In genomic region chr19:38650911-38651584, GRCh38 we compare ENCODE assay signal across 8 cellular contexts. TPM values are rescaled to one million over a fixed set of nuclear protein-coding genes. Genes with fewer than 3 reads are reported as not detected.
DNase-seq lines count a peak whose midpoint lies in the region; ATAC-seq and TF ChIP-seq lines count a peak whose summit lies in the region.

No MANE protein-coding gene starts in this region.

- peaks cover 14% of the 10 kb centered on the region for H3K36me3 Mint-ChIP-seq in natural killer cell treated with Interleukin-12 subunit alpha and Interleukin-12 subunit beta and Interleukin-15 and Interleukin-18, amount 100 ng/mL, for 72 hours

- H3K27me3 Mint-ChIP-seq in natural killer cell treated with Interleukin-12 subunit alpha and Interleukin-12 subunit beta and Interleukin-15 and Interleukin-18, amount 100 ng/mL, for 72 hours: no peaks in the 10 kb centered on the region

- H3K27me3 ChIP-seq in BJ (ENCODE audit: control insufficient read depth, insufficient read depth, low read length) (no peaks in the 10 kb centered on the region), dorsolateral prefrontal cortex (no peaks in the 10 kb centered on the region)

- H3K27ac ChIP-seq in dorsolateral prefrontal cortex: peak overlapping the region in 57 of 59 donors; percentile 13 to 97 (median 91)

- peak overlapping the region; percentile 100 for H3K4me3 Mint-ChIP-seq in natural killer cell treated with Interleukin-12 subunit alpha and Interleukin-12 subunit beta and Interleukin-15 and Interleukin-18, amount 100 ng/mL, for 72 hours

- in situ Hi-C loops in G401 (cut with HindIII; ENCODE audit: low sequenced_read_pairs): no loop called here

- H3K27ac Mint-ChIP-seq in natural killer cell treated with Interleukin-12 subunit alpha and Interleukin-12 subunit beta and Interleukin-15 and Interleukin-18, amount 100 ng/mL, for 72 hours: peak overlapping the region; percentile 93 to 95

- no peak for DNase-seq in BJ (ENCODE audit: low read depth)
- peak; percentile 61 for DNase-seq in NOMO-1 treated with DMSO at 0.1 percent for 48 hours (lab: John Stamatoyannopoulos, UW; ENCODE audit: unreplicated experiment)
- DNase-seq in dorsolateral prefrontal cortex: no peak
- DNase-seq in natural killer cell treated with Interleukin-12 subunit alpha and Interleukin-12 subunit beta and Interleukin-15 and Interleukin-18, amount 100 ng/mL, for 72 hours (ENCODE audit: low spot score): no peak
- DNase-seq in NCI-H1105 treated with DMSO at 0.1 percent for 48 hours (lab: John Stamatoyannopoulos, UW): no peak
- DNase-seq in stimulated activated naive CD4-positive, alpha-beta T cell (lab: John Stamatoyannopoulos, UW): no peak
- DNase-seq in stimulated activated naive CD8-positive, alpha-beta T cell treated with anti-CD3 and anti-CD28 coated beads, Interleukin-15, Interleukin-2, amounts not matched to agents 100 U/mL and 50 U/mL, for 24 hours: no peak
- DNase-seq in G401 (ENCODE audit: low spot score): no peak

- ATAC-seq in natural killer cell treated with Interleukin-12 subunit alpha and Interleukin-12 subunit beta and Interleukin-15 and Interleukin-18, amount 100 ng/mL, for 72 hours: no peak
- ATAC-seq in stimulated activated naive CD8-positive, alpha-beta T cell treated with anti-CD3 and anti-CD28 coated beads, Interleukin-15, Interleukin-2, amounts not matched to agents 100 U/mL and 50 U/mL, for 24 hours: no peak

- POLR2A ChIA-PET in BJ (lab: Charles Lee): no interaction called here

- H3K9me3 Mint-ChIP-seq in natural killer cell treated with Interleukin-12 subunit alpha and Interleukin-12 subunit beta and Interleukin-15 and Interleukin-18, amount 100 ng/mL, for 72 hours: no peaks in the 10 kb centered on the region

- no peaks in the 10 kb centered on the region; the same call in 1 of the 2 replicates for H3K36me3 ChIP-seq in BJ (ENCODE audit: control insufficient read depth, insufficient read depth, low read length)

- H3K4me1 Mint-ChIP-seq in natural killer cell treated with Interleukin-12 subunit alpha and Interleukin-12 subunit beta and Interleukin-15 and Interleukin-18, amount 100 ng/mL, for 72 hours (ENCODE audit: low read depth in 2 of 2): peaks cover 73 to 80% of the 10 kb centered on the region in 2 donors

- TF ChIP-seq CTCF in BJ (IDR thresholded peaks at IDR 0.05; ENCODE audit: insufficient read depth, low read depth, low read length) (no peak), dorsolateral prefrontal cortex (IDR thresholded peaks at IDR 0.05 in 54 of 56, conservative IDR thresholded peaks at IDR 0.05 in 2 of 56; ENCODE audit: low read depth in 1 of 56, partially characterized antibody in 56 of 56) (peak in 1 of 56 donors; percentile 7)

- intact Hi-C loops in dorsolateral prefrontal cortex (cut with DNase I): no loop called here

- CTCF ChIA-PET in BJ (lab: Yijun Ruan, JAX): interaction anchor here (0.7 to 1.4 kb wide), 2 partner anchors 60 to 119 kb away, joined by 3 to 6 read pairs; no protein-coding TSS in a partner anchor

- H3K4me3 ChIP-seq in BJ (ENCODE audit: low read depth, low read length) (peak overlapping the region; percentile 100), dorsolateral prefrontal cortex (peak overlapping the region in 53 of 59 donors; percentile 7 to 96 (median 89))

RNA-seq across cellular contexts. Expression of gene ACTN4, which starts 3.6 kb away (rescaled TPM):
- polyA plus RNA-seq in BJ (2011; rRNA removed): 592 and 970 TPM in 2 replicates
- polyA minus RNA-seq in BJ (2011; rRNA and poly(A)+ RNA removed): 439 and 477 TPM in 2 replicates
- total RNA-seq in dorsolateral prefrontal cortex: 100 to 1,000 TPM; 271 to 539 (median 377) TPM
- 100 to 1,000 TPM; 342 to 574 TPM for total RNA-seq in natural killer cell treated with Interleukin-12 subunit alpha and Interleukin-12 subunit beta and Interleukin-15 and Interleukin-18, amount 100 ng/mL, for 72 hours
- 173 and 182 TPM in 2 replicates for total RNA-seq in G401 (2014; rRNA removed; shearing (Covaris generic))

RNA-seq across cellular contexts. Expression of gene EIF3K, which starts 32.1 kb away (rescaled TPM):
- polyA plus RNA-seq in BJ (2011; rRNA removed): 230 and 357 TPM in 2 replicates
- 285 and 376 TPM in 2 replicates for polyA minus RNA-seq in BJ (2011; rRNA and poly(A)+ RNA removed)
- 100 to 1,000 TPM; 165 to 292 (median 241) TPM for total RNA-seq in dorsolateral prefrontal cortex
- 100 to 1,000 TPM; 216 to 286 TPM for total RNA-seq in natural killer cell treated with Interleukin-12 subunit alpha and Interleukin-12 subunit beta and Interleukin-15 and Interleukin-18, amount 100 ng/mL, for 72 hours
- 451 and 515 TPM in 2 replicates for total RNA-seq in G401 (2014; rRNA removed; shearing (Covaris generic))

RNA-seq across cellular contexts. Expression of gene MAP4K1, which starts 33.3 kb away (rescaled TPM):
- 0.18 and 0.25 TPM in 2 replicates for polyA plus RNA-seq in BJ (2011; rRNA removed)
- not detected in 2 replicates for polyA minus RNA-seq in BJ (2011; rRNA and poly(A)+ RNA removed)
- total RNA-seq in dorsolateral prefrontal cortex: 10 to 100 TPM in 10 of 120 experiments, 1 to 10 TPM in 110; 1.2 to 14.7 (median 5.4) TPM
- total RNA-seq in natural killer cell treated with Interleukin-12 subunit alpha and Interleukin-12 subunit beta and Interleukin-15 and Interleukin-18, amount 100 ng/mL, for 72 hours: 100 to 1,000 TPM in 1 of 2 donors, 10 to 100 TPM in 1; 81.4 to 318 TPM
- total RNA-seq in G401 (2014; rRNA removed; shearing (Covaris generic)): 0.62 TPM in 1 of 2 replicates, not detected in the other

Comparison
In these comparisons a context has a peak if more than half of its experiments do, and no peak if none do; other contexts are left out.
1. RNA of gene MAP4K1, which starts 33.3 kb away (total RNA-seq): 81.4 to 318 TPM in natural killer cell treated with Interleukin-12 subunit alpha and Interleukin-12 subunit beta and Interleukin-15 and Interleukin-18, amount 100 ng/mL, for 72 hours; 1.2 to 14.7 TPM in dorsolateral prefrontal cortex and 0.62 TPM in G401; every median in the first group is over 4 times any median in the second.